ENCODE assay signal across 27 cellular contexts in genomic region chrX:69386681-69387080, GRCh38.
"Had no signal": no experiment of that assay in that cellular context is flagged by ENCODE, and none has a peak within 500 bp of the region (broad histone marks: within the 10 kb centered on the region; RNA-seq: fewer than 3 reads in every experiment).

No MANE protein-coding gene starts in this region.

- ATAC-seq: activated T-helper 17 cell treated with anti-CD3 and anti-CD28 coated beads, Interleukin-2, amount 50 U/mL, for 72 hours; esophagus mucosa had no signal

- DNase-seq: activated CD4-positive, alpha-beta memory T cell treated with anti-CD3 and anti-CD28 coated beads, Interleukin-2, amount 10 ng/mL, durations not matched to agents 7 days and 5 days; activated CD4-positive, alpha-beta T cell treated with anti-CD3 and anti-CD28 coated beads for 1 hour; activated CD4-positive, alpha-beta T cell treated with anti-CD3 and anti-CD28 coated beads for 4 hours; activated CD4-positive, alpha-beta T cell treated with anti-CD3 and anti-CD28 coated beads, Interleukin-2, amount 10 ng/mL, durations not matched to agents 7 days and 5 days; activated CD4-positive, alpha-beta T cell treated with anti-CD3 and anti-CD28 coated beads, Interleukin-2, amount 50 U/mL, for 4 hours; activated CD8-positive, alpha-beta memory T cell treated with anti-CD3 and anti-CD28 coated beads, Interleukin-2, amount 50 U/mL, for 48 hours; activated effector memory CD4-positive, alpha-beta T cell treated with Interleukin-2 at 50 U/mL for 16 hours; activated gamma-delta T cell treated with Interleukin-2 at 50 U/mL for 16 hours; activated naive CD4-positive, alpha-beta T cell treated with anti-CD3 and anti-CD28 coated beads, Interleukin-2, amount 50 U/mL, for 16 hours; activated naive CD4-positive, alpha-beta T cell treated with Interleukin-2 at 50 U/mL for 16 hours; activated T-cell treated with anti-CD3 and anti-CD28 coated beads for 4 hours; activated T-cell treated with anti-CD3 and anti-CD28 coated beads, Interleukin-2, amount 50 U/mL, for 24 hours; amniotic stem cell; brain microvascular endothelial cell; dorsolateral prefrontal cortex; effector memory CD4-positive, alpha-beta T cell; endodermal cell; foreskin fibroblast; heart left ventricle; T-helper 2 cell had no signal

- H3K4me3 ChIP-seq: coronary artery, dorsolateral prefrontal cortex, heart left ventricle had no signal

- H3K36me3 ChIP-seq: brain microvascular endothelial cell, heart left ventricle had no signal

- H3K4me1 Mint-ChIP-seq: activated CD4-positive, alpha-beta memory T cell treated with anti-CD3 and anti-CD28 coated beads, Interleukin-2, amount 10 ng/mL, durations not matched to agents 7 days and 5 days; activated CD4-positive, alpha-beta T cell treated with anti-CD3 and anti-CD28 coated beads, Interleukin-2, amount 10 ng/mL, durations not matched to agents 7 days and 5 days; activated T-helper 17 cell treated with anti-CD3 and anti-CD28 coated beads, Interleukin-2, amount 50 U/mL, for 72 hours; central memory CD8-positive, alpha-beta T cell had no signal

- H3K4me3 Mint-ChIP-seq: activated CD4-positive, alpha-beta memory T cell treated with anti-CD3 and anti-CD28 coated beads, Interleukin-2, amount 10 ng/mL, durations not matched to agents 7 days and 5 days; activated CD4-positive, alpha-beta T cell treated with anti-CD3 and anti-CD28 coated beads, Interleukin-2, amount 10 ng/mL, durations not matched to agents 7 days and 5 days; activated naive CD8-positive, alpha-beta T cell; activated T-cell treated with anti-CD3 and anti-CD28 coated beads, Interleukin-2, amount 50 U/mL, for 24 hours; activated T-helper 17 cell treated with anti-CD3 and anti-CD28 coated beads, Interleukin-2, amount 50 U/mL, for 72 hours; central memory CD8-positive, alpha-beta T cell; dendritic cell treated with granulocyte-macrophage colony-stimulating factor and Interleukin-4, amounts not matched to agents 40 ng/mL and 50 ng/mL, for 4 days; endodermal cell; WTC11 had no signal

- H3K9me3 Mint-ChIP-seq: activated CD4-positive, alpha-beta memory T cell treated with anti-CD3 and anti-CD28 coated beads, Interleukin-2, amount 10 ng/mL, durations not matched to agents 7 days and 5 days; activated CD4-positive, alpha-beta T cell treated with anti-CD3 and anti-CD28 coated beads, Interleukin-2, amount 10 ng/mL, durations not matched to agents 7 days and 5 days; activated T-cell treated with anti-CD3 and anti-CD28 coated beads, Interleukin-2, amount 50 U/mL, for 24 hours; activated T-helper 17 cell treated with anti-CD3 and anti-CD28 coated beads, Interleukin-2, amount 50 U/mL, for 72 hours; central memory CD8-positive, alpha-beta T cell; dendritic cell treated with granulocyte-macrophage colony-stimulating factor and Interleukin-4, amounts not matched to agents 40 ng/mL and 50 ng/mL, for 4 days; WTC11 had no signal

- H3K27ac ChIP-seq: brain microvascular endothelial cell, coronary artery, dorsolateral prefrontal cortex, heart left ventricle had no signal

- H3K36me3 Mint-ChIP-seq: activated naive CD8-positive, alpha-beta T cell; WTC11 had no signal

- H3K27me3 ChIP-seq: brain microvascular endothelial cell had no signal

- H3K9me3 ChIP-seq: heart left ventricle had no signal

- H3K27ac Mint-ChIP-seq: activated CD4-positive, alpha-beta memory T cell treated with anti-CD3 and anti-CD28 coated beads, Interleukin-2, amount 10 ng/mL, durations not matched to agents 7 days and 5 days; activated CD4-positive, alpha-beta T cell treated with anti-CD3 and anti-CD28 coated beads, Interleukin-2, amount 10 ng/mL, durations not matched to agents 7 days and 5 days; activated naive CD8-positive, alpha-beta T cell; activated T-cell treated with anti-CD3 and anti-CD28 coated beads, Interleukin-2, amount 50 U/mL, for 24 hours; activated T-helper 17 cell treated with anti-CD3 and anti-CD28 coated beads, Interleukin-2, amount 50 U/mL, for 72 hours; dendritic cell treated with granulocyte-macrophage colony-stimulating factor and Interleukin-4, amounts not matched to agents 40 ng/mL and 50 ng/mL, for 4 days; endodermal cell; WTC11 had no signal
